Comparison of ENCODE assay signal across 1 cellular context in genomic region chrX:150833454-150834056, GRCh38.
TF ChIP-seq lines count a peak whose summit lies in the region.

No MANE protein-coding gene starts in this region.

TF ChIP-seq in HepG2, 621 proteins besides CTCF, POLR2A, EP300 and RAD21 (continued from another document):
- no peak for TF ChIP-seq ZNF609 (CRISPR knock-in tag; IDR thresholded peaks at IDR 0.05; ENCODE audit: borderline replicate concordance)
- no peak for TF ChIP-seq ZNF614 (CRISPR knock-in tag; IDR thresholded peaks at IDR 0.05; ENCODE audit: borderline replicate concordance)
- no peak for TF ChIP-seq ZBTB3 (CRISPR knock-in tag; IDR thresholded peaks at IDR 0.05; ENCODE audit: borderline replicate concordance, low read depth)
- TF ChIP-seq TERF1 (CRISPR knock-in tag; IDR thresholded peaks at IDR 0.05), result no peak
